In the genomic region with DNA sequence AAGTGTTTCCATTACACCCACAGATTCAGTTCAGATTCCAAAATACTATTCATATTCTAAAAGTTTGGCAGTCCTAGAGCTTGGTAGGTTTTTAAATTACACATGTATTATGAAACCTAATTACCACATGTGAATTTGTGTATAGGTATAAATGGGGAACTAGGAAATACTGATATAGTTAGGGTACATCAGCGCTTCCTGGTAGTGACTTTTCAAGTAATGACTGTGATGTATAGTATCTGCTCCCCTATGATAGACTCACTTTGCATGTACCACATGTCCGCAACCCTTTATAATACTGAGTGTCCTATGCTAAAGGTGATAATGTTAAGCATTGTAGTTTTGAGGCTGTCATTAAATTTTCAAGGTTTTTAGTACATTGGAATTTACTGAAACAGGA, we compare ENCODE assay signal across 21 cellular contexts. TPM values are rescaled to one million over a fixed set of nuclear protein-coding genes. Genes with fewer than 3 reads are reported as not detected.
A peak's percentile ranks its signal among the peaks of the same experiment; 100 is the strongest.
DNase-seq lines count a peak whose midpoint lies in the region; ATAC-seq lines count a peak whose summit lies in the region.
"Had no signal": no experiment of that assay in that cellular context is flagged by ENCODE, and none has a peak within 500 bp of the region (broad histone marks: within the 10 kb centered on the region; RNA-seq: fewer than 3 reads in every experiment).

No MANE protein-coding gene starts in this region.

- H3K36me3 Mint-ChIP-seq in stimulated activated memory B cell treated with anti-CD40 and anti-IgM and Interleukin-4, amounts not matched to agents 10 μg/mL and 1 μg/mL and 100 μg/mL, for 72 hours: peaks cover 18% of the 10 kb centered on the region

- no peak overlapping the region for H3K27ac ChIP-seq in SJCRH30
- H3K27ac ChIP-seq: transverse colon had no signal

- peaks cover 5% of the 10 kb centered on the region for H3K4me1 Mint-ChIP-seq in stimulated activated memory B cell treated with anti-CD40 and anti-IgM and Interleukin-4, amounts not matched to agents 10 μg/mL and 1 μg/mL and 100 μg/mL, for 72 hours
- H3K4me1 Mint-ChIP-seq: CD14-positive monocyte; stimulated activated effector memory CD8-positive, alpha-beta T cell treated with anti-CD3 and anti-CD28 coated beads, Interleukin-12 subunit alpha, Interleukin-12 subunit beta, amount 100 ng/mL, for 72 hours had no signal

- H3K9me3 ChIP-seq in SJCRH30 (replicated peaks): no peaks in the 10 kb centered on the region
- H3K9me3 ChIP-seq: transverse colon had no signal

- H3K4me1 ChIP-seq in SJCRH30: peaks cover 3% of the 10 kb centered on the region; the same call in 1 of the 2 replicates
- H3K4me1 ChIP-seq: transverse colon had no signal

- peak; percentile 3 for DNase-seq in NOMO-1 treated with DMSO at 0.1 percent for 48 hours (lab: John Stamatoyannopoulos, UW; ENCODE audit: unreplicated experiment)
- no peak for DNase-seq in NOMO-1 treated with dmso at 0.1 percent for 144 hours (lab: John Stamatoyannopoulos, UW; ENCODE audit: unreplicated experiment)
- no peak for DNase-seq in Ammon's horn (ENCODE audit: low spot score)
- DNase-seq in SJCRH30: no peak
- DNase-seq: activated CD4-positive, CD25-positive, alpha-beta regulatory T cell treated with anti-CD3 and anti-CD28 coated beads, Interleukin-2, amount 50 U/mL, for 72 hours; activated CD8-positive, alpha-beta memory T cell treated with anti-CD3 and anti-CD28 coated beads, Interleukin-2, amount 50 U/mL, for 4 hours; activated naive CD4-positive, alpha-beta T cell treated with Interleukin-2 at 50 U/mL for 16 hours; cortex of kidney; DMS79 treated with DMSO at 0.1 percent for 48 hours; HFFc6; NCI-H1048; NCI-H774; RPMI8226; transverse colon had no signal

- H3K27ac Mint-ChIP-seq in stimulated activated memory B cell treated with anti-CD40 and anti-IgM and Interleukin-4, amounts not matched to agents 10 μg/mL and 1 μg/mL and 100 μg/mL, for 72 hours: no peak overlapping the region
- H3K27ac Mint-ChIP-seq: IgD-negative memory B cell had no signal

- no peak overlapping the region for H3K4me3 ChIP-seq in SJCRH30
- H3K4me3 ChIP-seq: transverse colon had no signal

- H3K9me3 Mint-ChIP-seq in stimulated activated memory B cell treated with anti-CD40 and anti-IgM and Interleukin-4, amounts not matched to agents 10 μg/mL and 1 μg/mL and 100 μg/mL, for 72 hours: no peaks in the 10 kb centered on the region
- H3K9me3 Mint-ChIP-seq: CD14-positive monocyte; HFFc6; IgD-negative memory B cell; stimulated activated effector memory CD8-positive, alpha-beta T cell treated with anti-CD3 and anti-CD28 coated beads, Interleukin-12 subunit alpha, Interleukin-12 subunit beta, amount 100 ng/mL, for 72 hours had no signal

- no peak overlapping the region for H3K4me3 Mint-ChIP-seq in stimulated activated memory B cell treated with anti-CD40 and anti-IgM and Interleukin-4, amounts not matched to agents 10 μg/mL and 1 μg/mL and 100 μg/mL, for 72 hours
- H3K4me3 Mint-ChIP-seq: CD14-positive monocyte; HFFc6; IgD-negative memory B cell; stimulated activated effector memory CD8-positive, alpha-beta T cell treated with anti-CD3 and anti-CD28 coated beads, Interleukin-12 subunit alpha, Interleukin-12 subunit beta, amount 100 ng/mL, for 72 hours had no signal

- H3K36me3 ChIP-seq in SJCRH30: peaks cover 26% of the 10 kb centered on the region

- no peaks in the 10 kb centered on the region for H3K27me3 ChIP-seq in SJCRH30
- H3K27me3 ChIP-seq: transverse colon had no signal

- ATAC-seq in GM21447 (IDR thresholded peaks at IDR 0.05; ENCODE audit: unreplicated experiment): peak; percentile 86
- peak; percentile 63 for ATAC-seq in HG03378 (IDR thresholded peaks at IDR 0.05; ENCODE audit: unreplicated experiment)
- ATAC-seq in stimulated activated memory B cell treated with anti-CD40 and anti-IgM and Interleukin-4, amounts not matched to agents 10 μg/mL and 1 μg/mL and 100 μg/mL, for 72 hours: peak; percentile 93
- no peak for ATAC-seq in HG03280 (IDR thresholded peaks at IDR 0.05; ENCODE audit: unreplicated experiment)
- ATAC-seq: stimulated activated effector memory CD8-positive, alpha-beta T cell treated with anti-CD3 and anti-CD28 coated beads, Interleukin-12 subunit alpha, Interleukin-12 subunit beta, amount 100 ng/mL, for 72 hours had no signal

- H3K27me3 Mint-ChIP-seq in stimulated activated memory B cell treated with anti-CD40 and anti-IgM and Interleukin-4, amounts not matched to agents 10 μg/mL and 1 μg/mL and 100 μg/mL, for 72 hours: no peaks in the 10 kb centered on the region
- H3K27me3 Mint-ChIP-seq: IgD-negative memory B cell had no signal

RNA-seq across cellular contexts. Expression of a gene that starts 22.9 kb away (rescaled TPM):
- total RNA-seq in SJCRH30 (2014; rRNA removed; shearing (Covaris generic)): 47.6 and 51.9 TPM in 2 replicates

RNA-seq across cellular contexts. Expression of a gene that starts 33.1 kb away (rescaled TPM):
- 34.0 and 35.9 TPM in 2 replicates for total RNA-seq in SJCRH30 (2014; rRNA removed; shearing (Covaris generic))
